Comparison of ENCODE assay signal across 22 cellular contexts in the genomic region with DNA sequence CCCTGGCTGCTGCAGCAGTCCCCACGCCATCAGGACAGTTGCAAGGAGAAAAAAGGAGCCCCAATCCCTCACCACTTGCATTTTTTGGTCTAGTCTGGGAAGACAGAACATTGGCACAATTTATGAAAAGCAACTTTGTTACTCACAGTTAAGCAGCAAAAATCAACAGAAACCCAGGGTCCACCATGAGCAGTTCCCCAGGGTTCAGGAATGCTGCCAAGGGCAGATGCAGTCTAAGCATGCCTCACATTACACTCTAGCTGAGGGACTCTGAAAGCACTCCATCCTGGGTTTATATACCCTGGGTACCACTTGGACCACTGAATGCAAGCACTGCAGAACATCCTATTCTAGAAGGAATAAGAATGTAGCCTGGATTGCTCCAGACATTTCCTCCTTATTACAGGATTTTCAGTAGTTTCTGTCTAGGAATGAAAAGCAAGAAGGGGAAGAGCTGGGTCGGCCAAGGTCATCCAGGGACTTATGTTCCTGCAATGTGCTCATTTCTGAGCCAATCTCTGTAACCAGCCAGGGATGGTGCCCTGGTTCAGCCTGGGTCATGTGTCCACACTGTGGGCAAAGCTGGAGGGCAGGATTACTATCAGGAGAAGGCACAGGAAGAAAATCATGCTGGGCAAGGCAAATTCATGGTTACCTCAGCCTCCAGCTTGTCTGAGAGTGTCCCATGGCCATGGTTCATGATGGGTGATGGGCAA. TPM values are rescaled to one million over a fixed set of nuclear protein-coding genes. Genes with fewer than 3 reads are reported as not detected.
A peak's percentile ranks its signal among the peaks of the same experiment; 100 is the strongest.
DNase-seq lines count a peak whose midpoint lies in the region; ATAC-seq and TF ChIP-seq lines count a peak whose summit lies in the region.
"Had no signal": no experiment of that assay in that cellular context is flagged by ENCODE, and none has a peak within 500 bp of the region (broad histone marks: within the 10 kb centered on the region; RNA-seq: fewer than 3 reads in every experiment).

No MANE protein-coding gene starts in this region.

- TF ChIP-seq CTCF in mucosa of descending colon (IDR thresholded peaks at IDR 0.05): no peak

- no peak overlapping the region for H3K4ac ChIP-seq in mesenchymal stem cell (ENCODE audit: low read depth in 1 of 2, low read length in 2 of 2)

- peak overlapping the region; percentile 55 for H2AK5ac ChIP-seq in mesenchymal stem cell (ENCODE audit: low read length, severe bottlenecking)

- no peak overlapping the region for H4K91ac ChIP-seq in mesenchymal stem cell (ENCODE audit: low read length)

- H4K8ac ChIP-seq in mesenchymal stem cell (ENCODE audit: low read length): no peak overlapping the region

- peak overlapping the region in 5 of 11 experiments; percentile 50 to 86 (median 66); a peak in 9 of 22 replicates for H3K4me2 ChIP-seq in BLaER1 treated with 17β-estradiol and CSF1 and Interleukin-3, amounts not matched to agents 10 nM and 100 nM
- H3K4me2 ChIP-seq in mesenchymal stem cell (ENCODE audit: low read length, poor library complexity, severe bottlenecking): no peak overlapping the region

- H2BK12ac ChIP-seq in mesenchymal stem cell (ENCODE audit: low read length in 2 of 2): no peak overlapping the region

- H4K20me1 ChIP-seq in BLaER1 treated with 17β-estradiol and CSF1 and Interleukin-3, amounts not matched to agents 10 nM and 100 nM: no peaks in the 10 kb centered on the region; a peak in 1 of 22 replicates

- H3K14ac ChIP-seq in mesenchymal stem cell (ENCODE audit: low read length in 2 of 2): no peak overlapping the region

- no peak overlapping the region for H3K18ac ChIP-seq in mesenchymal stem cell (ENCODE audit: low read depth in 1 of 2, low read length in 2 of 2)

- no peak overlapping the region for H3K23ac ChIP-seq in mesenchymal stem cell (ENCODE audit: low read length in 2 of 2)

- no peaks in the 10 kb centered on the region for H3K36me3 Mint-ChIP-seq in IgD-negative memory B cell
- H3K36me3 Mint-ChIP-seq: activated CD8-positive, alpha-beta memory T cell treated with anti-CD3 and anti-CD28 coated beads, Interleukin-2, amount 10 ng/mL, durations not matched to agents 7 days and 5 days; activated naive CD8-positive, alpha-beta T cell treated with anti-CD3 and anti-CD28 coated beads for 36 hours; CD4-positive, CD25-positive, alpha-beta regulatory T cell had no signal

- H2AFZ ChIP-seq in mesenchymal stem cell (ENCODE audit: low read depth, low read length): no peak overlapping the region

- peak overlapping the region in 6 of 11 experiments; percentile 2 to 77 (median 55); a peak in 8 of 22 replicates for H3K27ac ChIP-seq in BLaER1 treated with 17β-estradiol and CSF1 and Interleukin-3, amounts not matched to agents 10 nM and 100 nM
- H3K27ac ChIP-seq in mesenchymal stem cell (ENCODE audit: low read length, poor library complexity, severe bottlenecking): no peak overlapping the region
- H3K27ac ChIP-seq: brain microvascular endothelial cell, coronary artery, lower lobe of right lung, sigmoid colon had no signal

- H3K27me3 ChIP-seq in BLaER1 treated with 17β-estradiol and CSF1 and Interleukin-3, amounts not matched to agents 10 nM and 100 nM: no peaks in the 10 kb centered on the region
- H3K27me3 ChIP-seq in mesenchymal stem cell (ENCODE audit: control insufficient read depth in 1 of 2, insufficient read depth in 1 of 2, low read length in 2 of 2): peaks cover 0 to 15% of the 10 kb centered on the region in 2 experiments
- H3K27me3 ChIP-seq: brain microvascular endothelial cell, sigmoid colon had no signal

- no peaks in the 10 kb centered on the region for H3K9me3 ChIP-seq in BLaER1 treated with 17β-estradiol and CSF1 and Interleukin-3, amounts not matched to agents 10 nM and 100 nM (replicated peaks in 1 of 11)
- H3K9me3 ChIP-seq in mesenchymal stem cell (ENCODE audit: control insufficient read depth, low read length) (no peaks in the 10 kb centered on the region), mucosa of descending colon (no peaks in the 10 kb centered on the region)
- H3K9me3 ChIP-seq: lower lobe of right lung, sigmoid colon had no signal

- intact Hi-C loops in mucosa of descending colon (cut with DNase I, micrococcal nuclease): no loop called here

- H2BK120ac ChIP-seq in mesenchymal stem cell (ENCODE audit: low read depth, low read length): no peak overlapping the region

- peak overlapping the region; percentile 57 to 91 (median 78) for H3K4me3 Mint-ChIP-seq in IgD-negative memory B cell
- H3K4me3 Mint-ChIP-seq: activated CD8-positive, alpha-beta memory T cell treated with anti-CD3 and anti-CD28 coated beads, Interleukin-2, amount 10 ng/mL, durations not matched to agents 7 days and 5 days; activated naive CD8-positive, alpha-beta T cell treated with anti-CD3 and anti-CD28 coated beads for 36 hours; CD4-positive, CD25-positive, alpha-beta regulatory T cell had no signal

- peaks cover 45 to 60% (median 57%) of the 10 kb centered on the region in 3 donors for H3K4me1 Mint-ChIP-seq in IgD-negative memory B cell
- H3K4me1 Mint-ChIP-seq: activated CD8-positive, alpha-beta memory T cell treated with anti-CD3 and anti-CD28 coated beads, Interleukin-2, amount 10 ng/mL, durations not matched to agents 7 days and 5 days; activated naive CD8-positive, alpha-beta T cell treated with anti-CD3 and anti-CD28 coated beads for 36 hours had no signal

- DNase-seq in astrocyte of the hippocampus (ENCODE audit: low read depth, low spot score): peak; percentile 86
- no peak for DNase-seq in mesenchymal stem cell
- no peak for DNase-seq in mucosa of descending colon
- DNase-seq in SW 1271 (lab: John Stamatoyannopoulos, UW): no peak
- no peak for DNase-seq in germinal center (ENCODE audit: low spot score)
- no peak for DNase-seq in stimulated activated naive CD4-positive, alpha-beta T cell (lab: John Stamatoyannopoulos, UW)
- DNase-seq: ACHN; activated CD8-positive, alpha-beta memory T cell treated with anti-CD3 and anti-CD28 coated beads, Interleukin-2, amount 10 ng/mL, durations not matched to agents 7 days and 5 days; activated naive CD8-positive, alpha-beta T cell treated with anti-CD3 and anti-CD28 coated beads for 36 hours; brain microvascular endothelial cell; CD4-positive, CD25-positive, alpha-beta regulatory T cell; H7; lower lobe of right lung; NCI-H1417 treated with DMSO at 0.1 percent for 48 hours; NCI-H524; sigmoid colon had no signal

- H3K4me3 ChIP-seq in BLaER1 treated with 17β-estradiol and CSF1 and Interleukin-3, amounts not matched to agents 10 nM and 100 nM: no peak overlapping the region
- no peak overlapping the region for H3K4me3 ChIP-seq in mesenchymal stem cell (ENCODE audit: insufficient read depth in 1 of 2, low read depth in 1 of 2, low read length in 2 of 2)
- H3K4me3 ChIP-seq in mucosa of descending colon: no peak overlapping the region
- H3K4me3 ChIP-seq: coronary artery, lower lobe of right lung, sigmoid colon had no signal

- no peaks in the 10 kb centered on the region for H3K79me1 ChIP-seq in mesenchymal stem cell (replicated peaks; ENCODE audit: low read length, poor library complexity, severe bottlenecking)

- no peak for ATAC-seq in mucosa of descending colon
- ATAC-seq: activated CD8-positive, alpha-beta memory T cell treated with anti-CD3 and anti-CD28 coated beads, Interleukin-2, amount 10 ng/mL, durations not matched to agents 7 days and 5 days; Right ventricle myocardium inferior had no signal

- 87% methylated on average over 2 of the region's 2 CpGs for WGBS in mesenchymal stem cell

- no peak overlapping the region for H2BK15ac ChIP-seq in mesenchymal stem cell (ENCODE audit: low read depth, poor library complexity, severe bottlenecking)

- peaks cover 16 to 66% (median 31%) of the 10 kb centered on the region in 10 experiments for H3K4me1 ChIP-seq in BLaER1 treated with 17β-estradiol and CSF1 and Interleukin-3, amounts not matched to agents 10 nM and 100 nM
- H3K4me1 ChIP-seq in mesenchymal stem cell (ENCODE audit: control insufficient read depth, insufficient read depth, low read depth, low read length) (peaks cover 18% of the 10 kb centered on the region), mucosa of descending colon (ENCODE audit: low read depth) (no peaks in the 10 kb centered on the region)
- H3K4me1 ChIP-seq: sigmoid colon had no signal

- no peak overlapping the region for H3K9ac ChIP-seq in BLaER1 treated with 17β-estradiol and CSF1 and Interleukin-3, amounts not matched to agents 10 nM and 100 nM
- H3K9ac ChIP-seq in mesenchymal stem cell (ENCODE audit: low read length): no peak overlapping the region

- no peak overlapping the region for H2BK5ac ChIP-seq in mesenchymal stem cell (ENCODE audit: low read depth, low read length, poor library complexity, severe bottlenecking)

- H3K27ac Mint-ChIP-seq in IgD-negative memory B cell: peak overlapping the region; percentile 93 to 98 (median 96)
- H3K27ac Mint-ChIP-seq: activated CD8-positive, alpha-beta memory T cell treated with anti-CD3 and anti-CD28 coated beads, Interleukin-2, amount 10 ng/mL, durations not matched to agents 7 days and 5 days; activated naive CD8-positive, alpha-beta T cell treated with anti-CD3 and anti-CD28 coated beads for 36 hours; CD4-positive, CD25-positive, alpha-beta regulatory T cell had no signal

- peaks cover 3% of the 10 kb centered on the region for H3K27me3 Mint-ChIP-seq in IgD-negative memory B cell

- H3K9me3 Mint-ChIP-seq in IgD-negative memory B cell: no peaks in the 10 kb centered on the region
- H3K9me3 Mint-ChIP-seq: activated naive CD8-positive, alpha-beta T cell treated with anti-CD3 and anti-CD28 coated beads for 36 hours had no signal

- no peaks in the 10 kb centered on the region for H3K36me3 ChIP-seq in BLaER1 treated with 17β-estradiol and CSF1 and Interleukin-3, amounts not matched to agents 10 nM and 100 nM
- H3K36me3 ChIP-seq in mesenchymal stem cell (ENCODE audit: control insufficient read depth in 1 of 2, insufficient read depth in 2 of 2, low read depth in 1 of 2, low read length in 2 of 2) (no peaks in the 10 kb centered on the region), mucosa of descending colon (ENCODE audit: low read depth) (no peaks in the 10 kb centered on the region)
- H3K36me3 ChIP-seq: brain microvascular endothelial cell, lower lobe of right lung, sigmoid colon had no signal

RNA-seq across cellular contexts. Expression of a gene that starts 19.5 kb away (rescaled TPM):
- 1.2 TPM for polyA plus RNA-seq in IgD-negative memory B cell
- 0.07 TPM for polyA plus RNA-seq in mesenchymal stem cell (2013, experiment 1 of 2)
- 0.05 TPM for polyA plus RNA-seq in mesenchymal stem cell (2013, experiment 2 of 2)
- total RNA-seq in mucosa of descending colon: 1 to 10 TPM in 1 of 3 donors, under 1 TPM in 2; 0.41 to 1.5 (median 0.60) TPM
- total RNA-seq: activated naive CD8-positive, alpha-beta T cell treated with anti-CD3 and anti-CD28 coated beads for 36 hours; fibroblast of villous mesenchyme; MCF 10A had no signal
